ENCODE assay signal across 12 cellular contexts in genomic region chr20:45157977-45158376, GRCh38. TPM values are rescaled to one million over a fixed set of nuclear protein-coding genes. Genes with fewer than 3 reads are reported as not detected.
A peak's percentile ranks its signal among the peaks of the same experiment; 100 is the strongest.
DNase-seq lines count a peak whose midpoint lies in the region; ATAC-seq and TF ChIP-seq lines count a peak whose summit lies in the region.
"Had no signal": no experiment of that assay in that cellular context is flagged by ENCODE, and none has a peak within 500 bp of the region (broad histone marks: within the 10 kb centered on the region; RNA-seq: fewer than 3 reads in every experiment).

No MANE protein-coding gene starts in this region.

- peaks cover 5 to 16% of the 10 kb centered on the region in 2 donors for H3K36me3 Mint-ChIP-seq in CD4-positive, alpha-beta memory T cell

- no peak overlapping the region for H3K4me3 Mint-ChIP-seq in CD4-positive, alpha-beta memory T cell

- H3K4me3 ChIP-seq in mammary epithelial cell (replicated peaks in 1 of 3; ENCODE audit: insufficient read depth in 1 of 3, low read depth in 2 of 3, low read length in 3 of 3) (no peak overlapping the region), tibial nerve (no peak overlapping the region)
- no peak overlapping the region for H3K4me3 ChIP-seq in CD4-positive, alpha-beta memory T cell (ENCODE audit: low read length in 2 of 2)

- H3K36me3 ChIP-seq in mammary epithelial cell (ENCODE audit: insufficient read depth, low read length) (no peaks in the 10 kb centered on the region), tibial nerve (no peaks in the 10 kb centered on the region)
- no peaks in the 10 kb centered on the region for H3K36me3 ChIP-seq in CD4-positive, alpha-beta memory T cell (ENCODE audit: insufficient read depth, low read length)

- H3K9me3 ChIP-seq in mammary epithelial cell (replicated peaks; ENCODE audit: insufficient read depth, low read length): no peaks in the 10 kb centered on the region
- peaks cover 0 to 45% (median 3%) of the 10 kb centered on the region in 4 donors for H3K9me3 ChIP-seq in tibial nerve
- no peaks in the 10 kb centered on the region for H3K9me3 ChIP-seq in CD4-positive, alpha-beta memory T cell (ENCODE audit: control insufficient read depth in 1 of 2, low read length in 2 of 2)

- H3K27me3 ChIP-seq in mammary epithelial cell (ENCODE audit: insufficient read depth, low read length) (no peaks in the 10 kb centered on the region), tibial nerve (no peaks in the 10 kb centered on the region)
- H3K27me3 ChIP-seq in CD4-positive, alpha-beta memory T cell (ENCODE audit: insufficient read depth, low read length): peaks cover 11% of the 10 kb centered on the region

- no peak for TF ChIP-seq EP300 in tibial nerve (IDR thresholded peaks at IDR 0.05)

- H3K9me3 Mint-ChIP-seq in CD4-positive, alpha-beta memory T cell: peaks cover 7 to 62% (median 55%) of the 10 kb centered on the region in 8 donors

- peak overlapping the region; percentile 50 for H2AFZ ChIP-seq in mammary epithelial cell (ENCODE audit: low read depth, low read length)

- WGBS in mammary epithelial cell (ENCODE audit: low coverage, missing lambda C conversion rate): 0% methylated on average over 1 of the region's 1 CpG
- 19% methylated on average over 1 of the region's 1 CpG for WGBS in tibial nerve, 2 donors

- peak overlapping the region; percentile 61 for H3K4me2 ChIP-seq in mammary epithelial cell (ENCODE audit: insufficient read depth, low read depth, low read length)

- dilution Hi-C loops in mammary epithelial cell (cut with HindIII; ENCODE audit: low sequenced_read_pairs): no loop called here

- in situ Hi-C loops in ACHN (cut with HindIII; ENCODE audit: low pct_ligation_motif_present, low pct_unique_long_range_greater_than_20kb, low sequenced_read_pairs) (no loop called here), mammary epithelial cell (cut with MboI; ENCODE audit: low sequenced_read_pairs in 2 of 2) (no loop called here)

- no peak for TF ChIP-seq POLR2A in tibial nerve (IDR thresholded peaks at IDR 0.05)

- H4K20me1 ChIP-seq in mammary epithelial cell (ENCODE audit: insufficient read depth, low read length): no peaks in the 10 kb centered on the region

- BruUV-seq in mammary epithelial cell (replicated peaks; lab: Mats Ljungman, UMichigan): no TSS peak

- H3K9ac ChIP-seq in mammary epithelial cell (ENCODE audit: insufficient read depth, low read length): no peak overlapping the region

- CTCF ChIA-PET in mammary epithelial cell (lab: Charles Lee; ENCODE audit: low non-redundant PET): interaction anchor here (0.5 to 0.6 kb wide), 2 partner anchors 11 to 15 kb away, joined by 4 to 8 read pairs; no protein-coding TSS in a partner anchor
- CTCF ChIA-PET in CD4-positive, alpha-beta memory T cell (lab: Charles Lee; ENCODE audit: partially characterized antibody): no interaction called here

- no peaks in the 10 kb centered on the region for H3K4me1 Mint-ChIP-seq in CD4-positive, alpha-beta memory T cell

- intact Hi-C loops in mammary epithelial cell (cut with micrococcal nuclease): no loop called here
- intact Hi-C loops in CD4-positive, alpha-beta memory T cell (cut with micrococcal nuclease): no loop called here

- no peak for ATAC-seq in HG03571 (IDR thresholded peaks at IDR 0.05; ENCODE audit: unreplicated experiment)

- no peaks in the 10 kb centered on the region for H3K79me2 ChIP-seq in mammary epithelial cell (ENCODE audit: insufficient read depth, low read length)

- POLR2A ChIA-PET in CD4-positive, alpha-beta memory T cell (lab: Charles Lee; ENCODE audit: partially characterized antibody): no interaction called here

- DNase-seq in ACHN (peak; percentile 16), HS-5 (ENCODE audit: low read depth) (peak; percentile 65), mammary epithelial cell (peak; percentile 92), kidney tubule cell (ENCODE audit: low spot score) (peak; percentile 69), tibial nerve (ENCODE audit: low spot score in 2 of 2) (no peak), NCI-H2029 treated with DMSO at 0.1 percent for 48 hours (lab: John Stamatoyannopoulos, UW) (no peak)
- DNase-seq in CD4-positive, alpha-beta memory T cell: no peak
- DNase-seq: activated naive CD4-positive, alpha-beta T cell; AML-193; SIG-M5 had no signal

- H3K27ac Mint-ChIP-seq in CD4-positive, alpha-beta memory T cell: no peak overlapping the region

- peaks cover 37 to 39% of the 10 kb centered on the region in 2 donors for H3K27me3 Mint-ChIP-seq in CD4-positive, alpha-beta memory T cell

- H3K4me1 ChIP-seq in mammary epithelial cell (ENCODE audit: insufficient read depth, low read length) (peaks cover 15% of the 10 kb centered on the region), tibial nerve (peaks cover 0 to 8% (median 0%) of the 10 kb centered on the region in 4 donors)
- H3K4me1 ChIP-seq in CD4-positive, alpha-beta memory T cell (ENCODE audit: insufficient read depth, low read length): no peaks in the 10 kb centered on the region

- TF ChIP-seq CTCF in mammary epithelial cell (conservative IDR thresholded peaks at IDR 0.05 in 1 of 2, IDR thresholded peaks at IDR 0.05 in 1 of 2; ENCODE audit: extremely low read depth in 1 of 2, insufficient read depth in 1 of 2, low read depth in 1 of 2, low read length in 2 of 2): no peak
- no peak for TF ChIP-seq CTCF in tibial nerve (IDR thresholded peaks at IDR 0.05)

- H3K27ac ChIP-seq in mammary epithelial cell (ENCODE audit: insufficient read depth, low read depth, low read length) (no peak overlapping the region), tibial nerve (no peak overlapping the region)
- no peak overlapping the region for H3K27ac ChIP-seq in CD4-positive, alpha-beta memory T cell (ENCODE audit: low read depth, low read length)

RNA-seq across cellular contexts. Expression of gene PI3, which starts 16.7 kb away (rescaled TPM):
- total RNA-seq in mammary epithelial cell (10 to 100 TPM in 1 of 2 donors, 1 to 10 TPM in 1; 1.3 to 45.4 TPM), tibial nerve (not detected)
- polyA plus RNA-seq in mammary epithelial cell: 188 TPM
- polyA minus RNA-seq in mammary epithelial cell: 85.6 TPM
- not detected for total RNA-seq in CD4-positive, alpha-beta memory T cell
- polyA plus RNA-seq in CD4-positive, alpha-beta memory T cell: not detected
- total RNA-seq: temporal lobe had no signal

RNA-seq across cellular contexts. Expression of gene WFDC12, which starts 33.7 kb away (rescaled TPM):
- total RNA-seq in mammary epithelial cell: not detected
- 0.10 TPM for polyA plus RNA-seq in mammary epithelial cell
- polyA minus RNA-seq in mammary epithelial cell: not detected
- not detected for total RNA-seq in tibial nerve
- not detected for total RNA-seq in CD4-positive, alpha-beta memory T cell
- polyA plus RNA-seq in CD4-positive, alpha-beta memory T cell: not detected
- total RNA-seq: temporal lobe had no signal

RNA-seq across cellular contexts. Expression of gene WFDC5, which starts 43.0 kb away (rescaled TPM):
- under 1 TPM; 0.33 to 0.49 TPM for total RNA-seq in mammary epithelial cell
- 0.41 TPM for polyA plus RNA-seq in mammary epithelial cell
- polyA minus RNA-seq in mammary epithelial cell: not detected
- total RNA-seq in tibial nerve: not detected
- total RNA-seq in CD4-positive, alpha-beta memory T cell: not detected
- not detected for polyA plus RNA-seq in CD4-positive, alpha-beta memory T cell
- total RNA-seq: temporal lobe had no signal

RNA-seq across cellular contexts. Expression of gene SEMG1, which starts 48.9 kb away (rescaled TPM):
- total RNA-seq in mammary epithelial cell (not detected), tibial nerve (not detected)
- not detected for polyA plus RNA-seq in mammary epithelial cell
- polyA minus RNA-seq in mammary epithelial cell: not detected
- total RNA-seq in CD4-positive, alpha-beta memory T cell: not detected
- polyA plus RNA-seq in CD4-positive, alpha-beta memory T cell: not detected
- total RNA-seq: temporal lobe had no signal

RNA-seq across cellular contexts. Expression of gene KCNS1, which starts 57.0 kb away (rescaled TPM):
- total RNA-seq in mammary epithelial cell: under 1 TPM; 0.26 to 0.33 TPM
- 0.32 TPM for polyA plus RNA-seq in mammary epithelial cell
- polyA minus RNA-seq in mammary epithelial cell: 0.62 TPM
- under 1 TPM in 2 of 4 donors, not detected in 2; 0.21 to 0.22 TPM for total RNA-seq in tibial nerve
- total RNA-seq in CD4-positive, alpha-beta memory T cell: under 1 TPM in 1 of 2 experiments, not detected in 1; 0.09 TPM
- polyA plus RNA-seq in CD4-positive, alpha-beta memory T cell: under 1 TPM in 1 of 2 donors, not detected in 1; 0.16 TPM

Comparison
In these comparisons a context has a peak if more than half of its experiments do, and no peak if none do; other contexts are left out.
1. DNase-seq: peak in ACHN (single experiment), HS-5 (single experiment), mammary epithelial cell (single experiment) and kidney tubule cell (single experiment); none in tibial nerve (0 of 2), NCI-H2029 treated with DMSO at 0.1 percent for 48 hours (single experiment) and CD4-positive, alpha-beta memory T cell (0 of 5).